In genomic region chr11:45022294-45023064, GRCh38 we compare ENCODE assay signal across 1 cellular context.
TF ChIP-seq lines count a peak whose summit lies in the region.

No MANE protein-coding gene starts in this region.

TF ChIP-seq in WTC11, 78 proteins besides CTCF, POLR2A, EP300 and RAD21 (continued from another document):
- no peak for TF ChIP-seq ARID4B (CRISPR knock-in tag; IDR thresholded peaks at IDR 0.05; ENCODE audit: borderline replicate concordance)
- TF ChIP-seq TEAD1 (CRISPR knock-in tag; IDR thresholded peaks at IDR 0.05): no peak
- TF ChIP-seq EMX1 (CRISPR knock-in tag; IDR thresholded peaks at IDR 0.05): no peak
- TF ChIP-seq ATF2 (CRISPR knock-in tag; IDR thresholded peaks at IDR 0.05; ENCODE audit: borderline replicate concordance, low read depth): no peak
- no peak for TF ChIP-seq TEAD4 (CRISPR knock-in tag; IDR thresholded peaks at IDR 0.05)
TF ChIP-seq in WTC11: peak in this region for 0.
